ENCODE assay signal across 24 cellular contexts in genomic region chr13:37923236-37923635, GRCh38. TPM values are rescaled to one million over a fixed set of nuclear protein-coding genes. Genes with fewer than 3 reads are reported as not detected.
DNase-seq lines count a peak whose midpoint lies in the region; ATAC-seq, FAIRE-seq and TF ChIP-seq lines count a peak whose summit lies in the region.
"Had no signal": no experiment of that assay in that cellular context is flagged by ENCODE, and none has a peak within 500 bp of the region (broad histone marks: within the 10 kb centered on the region; RNA-seq: fewer than 3 reads in every experiment).

No MANE protein-coding gene starts in this region.

- ATAC-seq in HG02852 (IDR thresholded peaks at IDR 0.05; ENCODE audit: unreplicated experiment) (peak; percentile 59), K562 (peak; percentile 91), GM18498 (IDR thresholded peaks at IDR 0.05; ENCODE audit: unreplicated experiment) (no peak)
- ATAC-seq: GM12878 had no signal

- H3K36me3 ChIP-seq in K562 (ENCODE audit: control insufficient read depth, insufficient read depth, low read length) (no peaks in the 10 kb centered on the region), hepatocyte (replicated peaks; ENCODE audit: insufficient read depth, low read depth) (no peaks in the 10 kb centered on the region), esophagus squamous epithelium (no peaks in the 10 kb centered on the region)

- H3K9ac ChIP-seq in K562 (ENCODE audit: insufficient read depth in 1 of 2, low read depth in 2 of 2, low read length in 2 of 2): no peak overlapping the region
- H3K9ac ChIP-seq: SK-N-SH had no signal

- H3K9me2 ChIP-seq in hepatocyte (replicated peaks; ENCODE audit: insufficient read depth): no peaks in the 10 kb centered on the region
- H3K9me2 ChIP-seq: SK-N-SH had no signal

- no peaks in the 10 kb centered on the region for H3K9me1 ChIP-seq in K562 (ENCODE audit: control insufficient read depth, insufficient read depth, low read length)

- no peaks in the 10 kb centered on the region for H3K9me3 ChIP-seq in K562 (replicated peaks; ENCODE audit: control insufficient read depth, insufficient read depth, low read depth, low read length)
- H3K9me3 ChIP-seq in hepatocyte (ENCODE audit: low read depth): no peaks in the 10 kb centered on the region
- no peaks in the 10 kb centered on the region for H3K9me3 ChIP-seq in esophagus squamous epithelium
- H3K9me3 ChIP-seq: SK-N-SH had no signal

- H3K4me2 ChIP-seq in K562 (ENCODE audit: insufficient read depth, low read length): no peak overlapping the region; the same call in 1 of the 2 replicates
- H3K4me2 ChIP-seq in hepatocyte: no peak overlapping the region
- H3K4me2 ChIP-seq: SK-N-SH had no signal

- CTCF ChIA-PET in K562 (lab: Yijun Ruan, JAX; ENCODE audit: low intra/inter-chr PET ratio): no interaction called here

- H3K4me3 ChIP-seq in K562: no peak overlapping the region
- H3K4me3 ChIP-seq in hepatocyte: no peak overlapping the region
- H3K4me3 ChIP-seq in esophagus squamous epithelium: no peak overlapping the region
- H3K4me3 ChIP-seq: GM12878 had no signal

- H3K4me1 ChIP-seq in K562 (replicated peaks in 1 of 2; ENCODE audit: control insufficient read depth in 2 of 2, insufficient read depth in 2 of 2, low read length in 2 of 2): peaks cover 4 to 12% of the 10 kb centered on the region in 2 experiments; a peak in 2 of 5 replicates
- no peaks in the 10 kb centered on the region for H3K4me1 ChIP-seq in hepatocyte (ENCODE audit: insufficient read depth)
- H3K4me1 ChIP-seq in esophagus squamous epithelium: no peaks in the 10 kb centered on the region

- H3K4me1 Mint-ChIP-seq in immature natural killer cell: no peaks in the 10 kb centered on the region
- H3K4me1 Mint-ChIP-seq: IgD-negative memory B cell had no signal

- H3K27ac Mint-ChIP-seq in immature natural killer cell: no peak overlapping the region
- H3K27ac Mint-ChIP-seq: IgD-negative memory B cell had no signal

- no peak for TF ChIP-seq CTCF in K562 (IDR thresholded peaks at IDR 0.05 in 2 of 3, conservative IDR thresholded peaks at IDR 0.05 in 1 of 3; ENCODE audit: insufficient read depth in 2 of 3, low read depth in 1 of 3, low read length in 3 of 3)
- TF ChIP-seq CTCF in hepatocyte (IDR thresholded peaks at IDR 0.05; ENCODE audit: poor library complexity): no peak
- no peak for TF ChIP-seq CTCF in esophagus squamous epithelium (IDR thresholded peaks at IDR 0.05)

- BruUV-seq in K562 (replicated peaks; lab: Mats Ljungman, UMichigan): no TSS peak

- no peak for TF ChIP-seq POLR2A in K562 (conservative IDR thresholded peaks at IDR 0.05)
- no peak for TF ChIP-seq POLR2A in esophagus squamous epithelium (IDR thresholded peaks at IDR 0.05)

- H4K20me1 ChIP-seq in K562 (replicated peaks; ENCODE audit: control insufficient read depth, insufficient read depth, low read length): no peaks in the 10 kb centered on the region
- H4K20me1 ChIP-seq in hepatocyte (ENCODE audit: insufficient read depth, poor library complexity, severe bottlenecking): no peaks in the 10 kb centered on the region

- peaks cover 3 to 19% (median 8%) of the 10 kb centered on the region in 6 donors for H3K9me3 Mint-ChIP-seq in immature natural killer cell
- H3K9me3 Mint-ChIP-seq: IgD-negative memory B cell had no signal

- H3K27ac ChIP-seq in K562 (ENCODE audit: extremely low read depth, low read depth, low read length) (no peak overlapping the region; the same call in 2 of the 3 replicates), hepatocyte (no peak overlapping the region), esophagus squamous epithelium (no peak overlapping the region)
- H3K27ac ChIP-seq: HL-60 had no signal

- no peaks in the 10 kb centered on the region for H3K36me3 Mint-ChIP-seq in immature natural killer cell
- H3K36me3 Mint-ChIP-seq: IgD-negative memory B cell had no signal

- in situ Hi-C loops in K562 (cut with MboI): no loop called here

- intact Hi-C loops in K562 (cut with micrococcal nuclease): loop anchor here (5.0 kb wide), 1 partner anchor 34 kb away; no protein-coding TSS in a partner anchor
- intact Hi-C loops in esophagus squamous epithelium (cut with DNase I): no loop called here

- POLR2A ChIA-PET in K562 (lab: Yijun Ruan, JAX): interaction anchor here (0.6 kb wide), 1 partner anchor 16 kb away, joined by 3 read pairs; no protein-coding TSS in a partner anchor

- TF ChIP-seq RAD21 in K562 (CRISPR knock-in tag; conservative IDR thresholded peaks at IDR 0.05 in 1 of 2, IDR thresholded peaks at IDR 0.05 in 1 of 2): no peak

- H3K79me2 ChIP-seq in K562 (ENCODE audit: control insufficient read depth, insufficient read depth, low read length) (no peaks in the 10 kb centered on the region), hepatocyte (no peaks in the 10 kb centered on the region)

- H3K27me3 ChIP-seq in K562 (ENCODE audit: control insufficient read depth in 2 of 2, insufficient read depth in 2 of 2, low read length in 2 of 2) (no peaks in the 10 kb centered on the region), hepatocyte (no peaks in the 10 kb centered on the region), esophagus squamous epithelium (no peaks in the 10 kb centered on the region)

- peak; percentile 92 for FAIRE-seq in K562 (lab: Jason Lieb, UNC)
- FAIRE-seq: D721Med, G401.6, GM12878, H54, RCC 7860 had no signal

- H3K27me3 Mint-ChIP-seq in immature natural killer cell (ENCODE audit: low read depth in 3 of 3): no peaks in the 10 kb centered on the region
- H3K27me3 Mint-ChIP-seq: IgD-negative memory B cell had no signal

- DNase-seq in CMK (ENCODE audit: low read depth): peak; percentile 4
- DNase-seq in OCI-M2 (lab: John Stamatoyannopoulos, UW; ENCODE audit: unreplicated experiment): peak; percentile 13
- DNase-seq in K562 (ENCODE audit: extremely low read depth in 1 of 4, low spot score in 3 of 4): peak in 3 of 4 experiments; percentile 9 to 63 (median 35)
- DNase-seq in immature natural killer cell: no peak
- no peak for DNase-seq in hepatocyte (ENCODE audit: low spot score)
- DNase-seq in esophagus squamous epithelium (lab: John Stamatoyannopoulos, UW): no peak
- DNase-seq: 8988T, ACHN, NCI-H1048, NCI-H1417, NCI-H1694, NCI-H2029 treated with DMSO at 0.1 percent for 48 hours, NCI-H2227 treated with DMSO at 0.1 percent for 48 hours, NCI-H526 treated with DMSO at 0.1 percent for 48 hours, SK-N-SH had no signal

- H3K4me3 Mint-ChIP-seq in immature natural killer cell: no peak overlapping the region
- H3K4me3 Mint-ChIP-seq: IgD-negative memory B cell had no signal

- peak; percentile 79 for TF ChIP-seq EP300 in K562 (IDR thresholded peaks at IDR 0.05; ENCODE audit: low read length)

- no peak overlapping the region for H2AFZ ChIP-seq in K562 (ENCODE audit: low read depth, low read length)
- H2AFZ ChIP-seq in hepatocyte: no peak overlapping the region

TF ChIP-seq in K562, 482 proteins besides CTCF, POLR2A, EP300 and RAD21 (continues in another document):
- TF ChIP-seq NCOA2 (IDR thresholded peaks at IDR 0.05; ENCODE audit: partially characterized antibody in 2 of 2): no peak
- TF ChIP-seq XRCC5 (IDR thresholded peaks at IDR 0.05; ENCODE audit: low read depth, low read length): no peak
- TF ChIP-seq MNT (conservative IDR thresholded peaks at IDR 0.05): 0 out of 4 replicates have a peak, but pooled peaks of 1 of the 2 experiments have one; percentile 22
- TF ChIP-seq TEAD1 (CRISPR knock-in tag; IDR thresholded peaks at IDR 0.05): no peak
- no peak for TF ChIP-seq HSF4 (CRISPR knock-in tag; IDR thresholded peaks at IDR 0.05; ENCODE audit: borderline replicate concordance)
- TF ChIP-seq JUN (IDR thresholded peaks at IDR 0.05; ENCODE audit: borderline replicate concordance, low read depth, low read length): 0 out of 2 replicates have a peak, but pooled peaks have one; percentile 38
- no peak for TF ChIP-seq JUN (CRISPR knock-in tag; IDR thresholded peaks at IDR 0.05; ENCODE audit: borderline replicate concordance)
- peak; percentile 60 for TF ChIP-seq MEIS2 (IDR thresholded peaks at IDR 0.05; ENCODE audit: partially characterized antibody)
- TF ChIP-seq TRIM28 (IDR thresholded peaks at IDR 0.05): no peak
- TF ChIP-seq SMARCA4 (IDR thresholded peaks at IDR 0.05): peak; percentile 86

RNA-seq across cellular contexts. Expression of gene TRPC4, which starts 53.7 kb away (rescaled TPM):
- total RNA-seq in K562 (2011; cell fraction: chromatin; rRNA removed; ENCODE audit: low replicate concordance): not detected in 2 replicates
- 0.13 TPM in 1 of 2 replicates, not detected in the other for total RNA-seq in K562 (2011; cell fraction: nucleolus; rRNA removed)
- not detected in 2 replicates for total RNA-seq in K562 (2011; cell fraction: nucleoplasm; rRNA removed)
- total RNA-seq in K562 (2014; rRNA removed): not detected in 2 replicates
- not detected in 2 replicates for total RNA-seq in K562 (2014; rRNA removed; fragmentation: Illumina TruSeq; extraction: Trizol)
- total RNA-seq in K562 (2015; rRNA removed; fragmentation: Illumina TruSeq; extraction: Trizol): 0.04 TPM in 1 of 2 replicates, not detected in the other
- total RNA-seq in K562 (2021): not detected in 2 replicates
- polyA plus RNA-seq in K562 (2011; rRNA removed): not detected in 2 replicates
- not detected in 2 replicates for polyA plus RNA-seq in K562 (2011; cell fraction: cytosol; rRNA removed)
- polyA plus RNA-seq in K562 (2011; cell fraction: nucleus; rRNA removed): not detected in 2 replicates
- polyA plus RNA-seq in K562 (2012): 0.01 TPM in 1 of 2 replicates, not detected in the other
- polyA plus RNA-seq in K562 (2014; fragmentation: Illumina TruSeq; extraction: Trizol): not detected in 2 replicates
- polyA plus RNA-seq in K562 (2014; fragmentation: Nextera tagmentation; extraction: Ambion mirVana): not detected
- polyA plus RNA-seq in K562 (2014; rRNA removed): 0.03 TPM in 1 of 2 replicates, not detected in the other
- not detected in 2 replicates for polyA minus RNA-seq in K562 (2011; rRNA and poly(A)+ RNA removed)
- not detected in 2 replicates for polyA minus RNA-seq in K562 (2011; cell fraction: cytosol; rRNA and poly(A)+ RNA removed)
- not detected in 2 replicates for polyA minus RNA-seq in K562 (2011; cell fraction: nucleus; rRNA and poly(A)+ RNA removed)
- not detected for polyA plus RNA-seq in immature natural killer cell
- total RNA-seq in hepatocyte: 0.50 and 0.72 TPM in 2 replicates
- 0.28 and 0.83 TPM in 2 replicates for polyA plus RNA-seq in hepatocyte
- total RNA-seq in esophagus squamous epithelium: under 1 TPM in 3 of 4 donors, not detected in 1; 0.09 to 0.19 (median 0.13) TPM
- total RNA-seq: GM12878 had no signal
- polyA plus RNA-seq: GM12878, IgD-negative memory B cell, SK-N-SH had no signal

Comparison
In these comparisons a context has a peak if more than half of its experiments do, and no peak if none do; other contexts are left out.
1. DNase-seq: peak in CMK (single experiment), OCI-M2 (single experiment) and K562 (3 of 4); none in immature natural killer cell (0 of 3), hepatocyte (single experiment) and esophagus squamous epithelium (single experiment).